ENCODE assay signal across 22 cellular contexts in genomic region chr12:122454739-122455138, GRCh38. TPM values are rescaled to one million over a fixed set of nuclear protein-coding genes. Genes with fewer than 3 reads are reported as not detected.
DNase-seq lines count a peak whose midpoint lies in the region; ATAC-seq, FAIRE-seq and TF ChIP-seq lines count a peak whose summit lies in the region.
"Had no signal": no experiment of that assay in that cellular context is flagged by ENCODE, and none has a peak within 500 bp of the region (broad histone marks: within the 10 kb centered on the region; RNA-seq: fewer than 3 reads in every experiment).

No MANE protein-coding gene starts in this region.

- peak overlapping the region; percentile 61 for H3K9ac ChIP-seq in HepG2 (ENCODE audit: insufficient read depth, low read depth, low read length)

- POLR2A ChIA-PET in HepG2 (lab: Yijun Ruan, JAX), result interaction anchor here (1.1 to 2.1 kb wide), 4 partner anchors 17 to 55 kb away, joined by 3 to 15 read pairs (median 6); partner anchors contain the start of gene CLIP1
- POLR2A ChIA-PET in naive thymus-derived CD4-positive, alpha-beta T cell (lab: Charles Lee), result interaction anchor here (1.0 to 1.6 kb wide), 3 partner anchors 28 to 56 kb away, joined by 3 to 4 read pairs (median 3); partner anchors contain the start of gene ZCCHC8

- H3K9me2 ChIP-seq in GM23338 (ENCODE audit: insufficient read depth), result no peaks in the 10 kb centered on the region

- TF ChIP-seq POLR2A in HepG2 (IDR thresholded peaks at IDR 0.05; ENCODE audit: insufficient read depth in 1 of 2, low read depth in 2 of 2, low read length in 2 of 2) (no peak), right lobe of liver (IDR thresholded peaks at IDR 0.05) (no peak)

- H3K4me3 ChIP-seq in HepG2 (replicated peaks in 1 of 3; ENCODE audit: insufficient read depth in 1 of 3, low read depth in 2 of 3, low read length in 3 of 3) (peak overlapping the region in 2 of 3 experiments; percentile 33 to 50; a peak in 3 of 6 replicates), right lobe of liver (no peak overlapping the region), GM23338 (no peak overlapping the region), tibial artery (no peak overlapping the region)
- H3K4me3 ChIP-seq in naive thymus-derived CD4-positive, alpha-beta T cell (ENCODE audit: low read length), result no peak overlapping the region
- H3K4me3 ChIP-seq: Peyer's patch, SJSA1 had no signal

- TF ChIP-seq CTCF in HepG2 (CRISPR knock-in tag; IDR thresholded peaks at IDR 0.05), result no peak
- no peak for TF ChIP-seq CTCF in right lobe of liver (IDR thresholded peaks at IDR 0.05)
- TF ChIP-seq CTCF in GM23338 (conservative IDR thresholded peaks at IDR 0.05; ENCODE audit: low read depth in 2 of 2), result no peak
- no peak for TF ChIP-seq CTCF in tibial artery (IDR thresholded peaks at IDR 0.05)
- no peak for TF ChIP-seq CTCF in GM13976 (IDR thresholded peaks at IDR 0.05; ENCODE audit: borderline replicate concordance, control extremely low read depth, extremely low read depth, insufficient read depth, missing control alignments)

- H3K36me3 Mint-ChIP-seq in GM23338 (ENCODE audit: low read depth), result no peaks in the 10 kb centered on the region
- peaks cover 0 to 6% (median 0%) of the 10 kb centered on the region in 5 donors for H3K36me3 Mint-ChIP-seq in naive thymus-derived CD4-positive, alpha-beta T cell
- H3K36me3 Mint-ChIP-seq: CD4-positive, alpha-beta memory T cell had no signal

- peak overlapping the region; percentile 82 for H3K4me2 ChIP-seq in HepG2 (ENCODE audit: low read depth, low read length)
- no peak overlapping the region for H3K4me2 ChIP-seq in GM23338

- BruUV-seq in HepG2 (replicated peaks; lab: Mats Ljungman, UMichigan), result no TSS peak

- FAIRE-seq in HepG2 (lab: Jason Lieb, UNC), result peak; percentile 66
- FAIRE-seq: GM12891, GM18507, GM19239 had no signal

- peaks cover 41% of the 10 kb centered on the region for H3K4me1 ChIP-seq in HepG2 (ENCODE audit: insufficient read depth, low read length)
- peaks cover 0 to 7% (median 0%) of the 10 kb centered on the region in 4 donors for H3K4me1 ChIP-seq in right lobe of liver
- no peaks in the 10 kb centered on the region for H3K4me1 ChIP-seq in GM23338 (ENCODE audit: insufficient read depth)
- peaks cover 22 to 24% of the 10 kb centered on the region in 2 donors for H3K4me1 ChIP-seq in naive thymus-derived CD4-positive, alpha-beta T cell (ENCODE audit: control insufficient read depth in 2 of 2, insufficient read depth in 2 of 2, low read length in 2 of 2)
- peaks cover 0 to 34% (median 0%) of the 10 kb centered on the region in 4 donors for H3K4me1 ChIP-seq in tibial artery
- H3K4me1 ChIP-seq: BE2C had no signal

- H3K27ac ChIP-seq in HepG2 (ENCODE audit: extremely low read length, insufficient read depth, low read length) (peak overlapping the region; percentile 49), right lobe of liver (no peak overlapping the region), GM23338 (ENCODE audit: low read depth) (no peak overlapping the region), tibial artery (peak overlapping the region; percentile 62 to 68)
- H3K27ac ChIP-seq in naive thymus-derived CD4-positive, alpha-beta T cell (ENCODE audit: low read depth, low read length), result no peak overlapping the region
- H3K27ac ChIP-seq: SJSA1 had no signal

- CTCF ChIA-PET in HepG2 (lab: Yijun Ruan, JAX; ENCODE audit: low intra/inter-chr PET ratio, low total read pairs), result no interaction called here
- CTCF ChIA-PET in naive thymus-derived CD4-positive, alpha-beta T cell (lab: Charles Lee), result interaction anchor here (1.3 to 1.4 kb wide), 2 partner anchors 14 to 17 kb away, joined by 5 to 6 read pairs; no protein-coding TSS in a partner anchor

- H3K27ac Mint-ChIP-seq in GM23338, result no peak overlapping the region
- peak overlapping the region in 5 of 9 donors; percentile 6 to 96 (median 54) for H3K27ac Mint-ChIP-seq in naive thymus-derived CD4-positive, alpha-beta T cell

- peaks cover 3% of the 10 kb centered on the region for H3K27me3 Mint-ChIP-seq in GM23338 (ENCODE audit: insufficient read depth, low read depth, poor library complexity)
- H3K27me3 Mint-ChIP-seq in naive thymus-derived CD4-positive, alpha-beta T cell, result no peaks in the 10 kb centered on the region
- H3K27me3 Mint-ChIP-seq: CD4-positive, alpha-beta memory T cell had no signal

- no peaks in the 10 kb centered on the region for H3K9me3 Mint-ChIP-seq in GM23338
- H3K9me3 Mint-ChIP-seq in naive thymus-derived CD4-positive, alpha-beta T cell, result peaks cover 0 to 2% (median 0%) of the 10 kb centered on the region in 11 donors
- H3K9me3 Mint-ChIP-seq: CD4-positive, alpha-beta memory T cell had no signal

- H3K36me3 ChIP-seq in HepG2 (replicated peaks in 1 of 2; ENCODE audit: control insufficient read depth in 1 of 2, insufficient read depth in 2 of 2, low read length in 2 of 2) (no peaks in the 10 kb centered on the region), right lobe of liver (no peaks in the 10 kb centered on the region), GM23338 (ENCODE audit: insufficient read depth) (no peaks in the 10 kb centered on the region), tibial artery (no peaks in the 10 kb centered on the region)
- no peaks in the 10 kb centered on the region for H3K36me3 ChIP-seq in naive thymus-derived CD4-positive, alpha-beta T cell (ENCODE audit: control insufficient read depth in 2 of 3, insufficient read depth in 3 of 3, low read length in 3 of 3)
- H3K36me3 ChIP-seq: BE2C, Peyer's patch, SJSA1 had no signal

- no peak for TF ChIP-seq RAD21 in HepG2 (CRISPR knock-in tag; IDR thresholded peaks at IDR 0.05)

- intact Hi-C loops in HepG2 (cut with micrococcal nuclease; ENCODE audit: unreplicated experiment) (no loop called here), right lobe of liver (cut with DNase I) (no loop called here), tibial artery (cut with DNase I; ENCODE audit: low total_unique reads) (loop anchor here (5.0 kb wide), 1 partner anchor 32 kb away; the partner anchor contains the start of gene CLIP1)
- intact Hi-C loops in naive thymus-derived CD4-positive, alpha-beta T cell (cut with micrococcal nuclease), result loop anchor here in 1 of 2 donors (5.0 kb wide), 1 partner anchor 1767 kb away; the partner anchor contains the start of gene MLEC

- H2AFZ ChIP-seq in HepG2 (ENCODE audit: low read length) (peak overlapping the region; percentile 76), GM23338 (peak overlapping the region; percentile 7; the same call in 1 of the 2 replicates)

- no peaks in the 10 kb centered on the region for H3K9me3 ChIP-seq in HepG2 (ENCODE audit: low read length)
- H3K9me3 ChIP-seq in right lobe of liver, result no peaks in the 10 kb centered on the region
- H3K9me3 ChIP-seq in naive thymus-derived CD4-positive, alpha-beta T cell (ENCODE audit: control insufficient read depth in 2 of 3, low read length in 3 of 3), result no peaks in the 10 kb centered on the region
- H3K9me3 ChIP-seq in tibial artery, result no peaks in the 10 kb centered on the region
- H3K9me3 ChIP-seq: BE2C, Peyer's patch, SJSA1 had no signal

- H3F3A ChIP-seq in GM23338 (replicated peaks; ENCODE audit: low read depth), result no peaks in the 10 kb centered on the region

- ATAC-seq in HepG2 (peak; percentile 54), right lobe of liver (no peak), GM23338 (no peak)
- no peak for ATAC-seq in naive thymus-derived CD4-positive, alpha-beta T cell
- ATAC-seq in activated CD4-positive, CD25-positive, alpha-beta regulatory T cell treated with anti-CD3 and anti-CD28 coated beads, Interleukin-2, amount 50 U/mL, for 24 hours, result no peak
- ATAC-seq: Right ventricle myocardium inferior had no signal

- DNase-seq in HepG2 (ENCODE audit: low spot score), result peak; percentile 86
- no peak for DNase-seq in right lobe of liver
- DNase-seq in GM23338 (ENCODE audit: low spot score), result no peak
- no peak for DNase-seq in naive thymus-derived CD4-positive, alpha-beta T cell
- no peak for DNase-seq in tibial artery
- DNase-seq in GM13976 (ENCODE audit: low spot score), result no peak
- DNase-seq: BE2C, Calu3, DMS153, Kasumi-1, NCI-H1694, NCI-H2081 treated with DMSO at 0.1 percent for 48 hours, NCI-H446, NCI-H526, Peyer's patch had no signal

- 11% methylated on average over 6 of the region's 6 CpGs for WGBS in HepG2 (ENCODE audit: low lambda C conversion rate)
- 71% methylated on average over 6 of the region's 6 CpGs for WGBS in right lobe of liver (ENCODE audit: insufficient coverage, low coverage, low lambda C conversion rate, missing lambda C conversion rate)

- H3K27me3 ChIP-seq in HepG2 (ENCODE audit: control insufficient read depth in 1 of 2, insufficient read depth in 2 of 2, low read length in 2 of 2) (no peaks in the 10 kb centered on the region), right lobe of liver (no peaks in the 10 kb centered on the region), GM23338 (ENCODE audit: insufficient read depth) (no peaks in the 10 kb centered on the region), tibial artery (no peaks in the 10 kb centered on the region)
- H3K27me3 ChIP-seq in naive thymus-derived CD4-positive, alpha-beta T cell (ENCODE audit: control insufficient read depth in 2 of 2, insufficient read depth in 2 of 2, low read length in 2 of 2), result no peaks in the 10 kb centered on the region
- H3K27me3 ChIP-seq: BE2C, Peyer's patch, SJSA1 had no signal

- H3K79me2 ChIP-seq in HepG2 (ENCODE audit: insufficient read depth, low read length) (no peaks in the 10 kb centered on the region), GM23338 (replicated peaks; ENCODE audit: insufficient read depth) (no peaks in the 10 kb centered on the region)

- H4K20me1 ChIP-seq in HepG2 (ENCODE audit: insufficient read depth, low read length) (no peaks in the 10 kb centered on the region), GM23338 (replicated peaks; ENCODE audit: insufficient read depth) (no peaks in the 10 kb centered on the region)

- H3K4me1 Mint-ChIP-seq in GM23338, result no peaks in the 10 kb centered on the region
- peaks cover 20 to 49% (median 33%) of the 10 kb centered on the region in 7 donors for H3K4me1 Mint-ChIP-seq in naive thymus-derived CD4-positive, alpha-beta T cell

- TF ChIP-seq EP300 in HepG2 (IDR thresholded peaks at IDR 0.05; ENCODE audit: low read depth in 2 of 2, low read length in 2 of 2) (no peak), HepG2 (CRISPR knock-in tag; IDR thresholded peaks at IDR 0.05; ENCODE audit: borderline replicate concordance) (no peak)

- in situ Hi-C loops in HepG2 (cut with HindIII; ENCODE audit: extremely low pct_ligation_motif_present, low pct_unique_long_range_greater_than_20kb) (no loop called here), GM13976 (cut with MboI; ENCODE audit: low sequenced_read_pairs, unreplicated experiment) (no loop called here)

- H3K4me3 Mint-ChIP-seq in GM23338, result no peak overlapping the region
- H3K4me3 Mint-ChIP-seq in naive thymus-derived CD4-positive, alpha-beta T cell, result peak overlapping the region in 1 of 10 donors; percentile 6

RNA-seq across cellular contexts. Expression of gene CLIP1, which starts 32.3 kb away (rescaled TPM):
- total RNA-seq in HepG2 (2016; rRNA removed; fragmentation: Illumina TruSeq; extraction: Trizol) (28.9 and 30.2 TPM in 2 replicates), right lobe of liver (10 to 100 TPM; 35.4 to 63.4 (median 43.1) TPM)
- 16.2 and 21.0 TPM in 2 replicates for total RNA-seq in HepG2 (2016; cell fraction: cytosol; rRNA removed; fragmentation: Illumina TruSeq; extraction: Trizol; ENCODE audit: low read depth)
- total RNA-seq in HepG2 (2016; cell fraction: insoluble cytoplasmic fraction; rRNA removed; fragmentation: Illumina TruSeq; extraction: Trizol), result 26.9 and 28.6 TPM in 2 replicates
- 15.5 and 15.9 TPM in 2 replicates for total RNA-seq in HepG2 (2016; cell fraction: membrane; rRNA removed; fragmentation: Illumina TruSeq; extraction: Trizol)
- 33.5 and 40.7 TPM in 2 replicates for total RNA-seq in HepG2 (2016; cell fraction: nucleus; rRNA removed; fragmentation: Illumina TruSeq; extraction: Trizol)
- polyA plus RNA-seq in HepG2 (2011; rRNA removed) (42.8 and 43.7 TPM in 2 replicates), GM23338 (2016; fragmentation: Nextera tagmentation; extraction: Ambion mirVana) (8.6 and 11.5 TPM in 2 replicates)
- polyA plus RNA-seq in HepG2 (2011; cell fraction: cytosol; rRNA removed), result 26.7 and 33.0 TPM in 2 replicates
- polyA plus RNA-seq in HepG2 (2011; cell fraction: nucleus; rRNA removed), result 30.4 and 31.8 TPM in 2 replicates
- 21.0 and 26.9 TPM in 2 replicates for polyA plus RNA-seq in HepG2 (2012)
- 0.83 and 0.97 TPM in 2 replicates for polyA plus RNA-seq in HepG2 (2016; cell fraction: cytosol; fragmentation: Illumina TruSeq; extraction: Trizol; ENCODE audit: low read depth)
- 22.9 and 23.8 TPM in 2 replicates for polyA plus RNA-seq in HepG2 (2016; cell fraction: insoluble cytoplasmic fraction; fragmentation: Illumina TruSeq; extraction: Trizol; ENCODE audit: low read depth)
- 3.9 and 5.6 TPM in 2 replicates for polyA plus RNA-seq in HepG2 (2016; cell fraction: membrane; fragmentation: Illumina TruSeq; extraction: Trizol; ENCODE audit: low read depth)
- polyA plus RNA-seq in HepG2 (2016; cell fraction: nucleus; fragmentation: Illumina TruSeq; extraction: Trizol; ENCODE audit: insufficient read depth, low read depth), result 35.5 and 36.6 TPM in 2 replicates
- polyA minus RNA-seq in HepG2 (2011; rRNA and poly(A)+ RNA removed; ENCODE audit: low replicate concordance), result 62.5 and 153 TPM in 2 replicates
- 23.9 and 31.3 TPM in 2 replicates for polyA minus RNA-seq in HepG2 (2011; cell fraction: cytosol; rRNA and poly(A)+ RNA removed)
- polyA minus RNA-seq in HepG2 (2011; cell fraction: nucleus; rRNA and poly(A)+ RNA removed), result 47.6 and 65.9 TPM in 2 replicates
- total RNA-seq in GM23338 (2014; rRNA removed; shearing (Covaris generic)), result 15.0 and 21.1 TPM in 2 replicates
- 10 to 100 TPM; 54.7 to 89.3 (median 65.1) TPM for total RNA-seq in naive thymus-derived CD4-positive, alpha-beta T cell
- 10 to 100 TPM; 13.6 to 25.8 TPM for polyA plus RNA-seq in naive thymus-derived CD4-positive, alpha-beta T cell

RNA-seq across cellular contexts. Expression of gene ZCCHC8, which starts 46.0 kb away (rescaled TPM):
- total RNA-seq in HepG2 (2016; rRNA removed; fragmentation: Illumina TruSeq; extraction: Trizol), result 14.2 and 20.9 TPM in 2 replicates
- total RNA-seq in HepG2 (2016; cell fraction: cytosol; rRNA removed; fragmentation: Illumina TruSeq; extraction: Trizol; ENCODE audit: low read depth), result 4.6 and 5.1 TPM in 2 replicates
- total RNA-seq in HepG2 (2016; cell fraction: insoluble cytoplasmic fraction; rRNA removed; fragmentation: Illumina TruSeq; extraction: Trizol), result 14.0 and 22.1 TPM in 2 replicates
- total RNA-seq in HepG2 (2016; cell fraction: membrane; rRNA removed; fragmentation: Illumina TruSeq; extraction: Trizol), result 7.2 and 7.6 TPM in 2 replicates
- 30.3 and 32.1 TPM in 2 replicates for total RNA-seq in HepG2 (2016; cell fraction: nucleus; rRNA removed; fragmentation: Illumina TruSeq; extraction: Trizol)
- polyA plus RNA-seq in HepG2 (2011; rRNA removed), result 18.6 and 20.5 TPM in 2 replicates
- 9.6 and 13.2 TPM in 2 replicates for polyA plus RNA-seq in HepG2 (2011; cell fraction: cytosol; rRNA removed)
- polyA plus RNA-seq in HepG2 (2011; cell fraction: nucleus; rRNA removed), result 37.9 and 40.8 TPM in 2 replicates
- polyA plus RNA-seq in HepG2 (2012), result 20.5 and 20.8 TPM in 2 replicates
- 1.9 and 2.0 TPM in 2 replicates for polyA plus RNA-seq in HepG2 (2016; cell fraction: cytosol; fragmentation: Illumina TruSeq; extraction: Trizol; ENCODE audit: low read depth)
- 15.5 and 16.5 TPM in 2 replicates for polyA plus RNA-seq in HepG2 (2016; cell fraction: insoluble cytoplasmic fraction; fragmentation: Illumina TruSeq; extraction: Trizol; ENCODE audit: low read depth)
- polyA plus RNA-seq in HepG2 (2016; cell fraction: membrane; fragmentation: Illumina TruSeq; extraction: Trizol; ENCODE audit: low read depth), result 3.5 and 4.0 TPM in 2 replicates
- 75.5 and 80.1 TPM in 2 replicates for polyA plus RNA-seq in HepG2 (2016; cell fraction: nucleus; fragmentation: Illumina TruSeq; extraction: Trizol; ENCODE audit: insufficient read depth, low read depth)
- polyA minus RNA-seq in HepG2 (2011; rRNA and poly(A)+ RNA removed; ENCODE audit: low replicate concordance), result 9.4 and 18.6 TPM in 2 replicates
- polyA minus RNA-seq in HepG2 (2011; cell fraction: cytosol; rRNA and poly(A)+ RNA removed), result 8.1 and 11.2 TPM in 2 replicates
- polyA minus RNA-seq in HepG2 (2011; cell fraction: nucleus; rRNA and poly(A)+ RNA removed), result 40.6 and 42.0 TPM in 2 replicates
- total RNA-seq in right lobe of liver, result 10 to 100 TPM in 2 of 6 experiments, 1 to 10 TPM in 4; 8.5 to 13.0 (median 9.3) TPM
- 21.7 and 39.0 TPM in 2 replicates for total RNA-seq in GM23338 (2014; rRNA removed; shearing (Covaris generic))
- polyA plus RNA-seq in GM23338 (2016; fragmentation: Nextera tagmentation; extraction: Ambion mirVana), result 23.9 and 24.8 TPM in 2 replicates
- 10 to 100 TPM; 44.4 to 54.0 (median 46.8) TPM for total RNA-seq in naive thymus-derived CD4-positive, alpha-beta T cell
- 10 to 100 TPM; 10.6 to 19.7 TPM for polyA plus RNA-seq in naive thymus-derived CD4-positive, alpha-beta T cell

Comparison
In these comparisons a context has a peak if more than half of its experiments do, and no peak if none do; other contexts are left out.
1. H3K27ac ChIP-seq: peak in HepG2 (single experiment) and tibial artery (2 of 2); none in right lobe of liver (0 of 3), GM23338 (single experiment) and naive thymus-derived CD4-positive, alpha-beta T cell (single experiment).
2. H3K4me3 ChIP-seq: peak in HepG2 (2 of 3); none in right lobe of liver (0 of 3), GM23338 (single experiment), naive thymus-derived CD4-positive, alpha-beta T cell (single experiment) and tibial artery (0 of 2).